ENCODE assay signal across 22 cellular contexts in genomic region chr2:226849349-226849748, GRCh38.
"Had no signal": no experiment of that assay in that cellular context is flagged by ENCODE, and none has a peak within 500 bp of the region (broad histone marks: within the 10 kb centered on the region; RNA-seq: fewer than 3 reads in every experiment).

No MANE protein-coding gene starts in this region.

- DNase-seq: cortex of kidney; dorsolateral prefrontal cortex; effector CD8-positive, alpha-beta T cell; foreskin melanocyte; heart left ventricle; hippocampal formation; immature natural killer cell; left cardiac atrium; left ventricle myocardium inferior; lower lobe of right lung; naive thymus-derived CD4-positive, alpha-beta T cell; nephron progenitor cell; psoas muscle; retina; right lobe of liver; stimulated activated CD4-positive, alpha-beta T cell treated with anti-CD3 and anti-CD28 coated beads, Interleukin-4, amount 100 ng/mL, for 1 hour; stimulated activated CD8-positive, alpha-beta memory T cell treated with anti-CD3 and anti-CD28 coated beads, Interleukin-4, amount 100 ng/mL, for 48 hours; stimulated activated naive CD8-positive, alpha-beta T cell treated with anti-CD3 and anti-CD28 coated beads, Interleukin-15, Interleukin-2, amounts not matched to agents 100 U/mL and 50 U/mL, for 24 hours; tibial artery; upper lobe of right lung had no signal

- H3K36me3 ChIP-seq: heart left ventricle, left ventricle myocardium inferior, lower lobe of right lung, right lobe of liver, tibial artery, upper lobe of right lung, vagina had no signal

- H3K4me3 Mint-ChIP-seq: immature natural killer cell; naive thymus-derived CD4-positive, alpha-beta T cell; nephron progenitor cell; stimulated activated effector memory CD8-positive, alpha-beta T cell treated with anti-CD3 and anti-CD28 coated beads, Interleukin-12 subunit alpha, Interleukin-12 subunit beta, amount 100 ng/mL, for 72 hours had no signal

- H3K4me1 ChIP-seq: lower lobe of right lung, psoas muscle, right lobe of liver, tibial artery, upper lobe of right lung, vagina had no signal

- H3K9me3 ChIP-seq: heart left ventricle, left ventricle myocardium inferior, lower lobe of right lung, psoas muscle, right lobe of liver, tibial artery, upper lobe of right lung, vagina had no signal

- H3K27me3 Mint-ChIP-seq: naive thymus-derived CD4-positive, alpha-beta T cell had no signal

- H3K9me3 Mint-ChIP-seq: immature natural killer cell; naive thymus-derived CD4-positive, alpha-beta T cell; nephron progenitor cell; stimulated activated effector memory CD8-positive, alpha-beta T cell treated with anti-CD3 and anti-CD28 coated beads, Interleukin-12 subunit alpha, Interleukin-12 subunit beta, amount 100 ng/mL, for 72 hours had no signal

- H3K36me3 Mint-ChIP-seq: stimulated activated effector memory CD8-positive, alpha-beta T cell treated with anti-CD3 and anti-CD28 coated beads, Interleukin-12 subunit alpha, Interleukin-12 subunit beta, amount 100 ng/mL, for 72 hours had no signal

- H3K27ac Mint-ChIP-seq: immature natural killer cell; naive thymus-derived CD4-positive, alpha-beta T cell; nephron progenitor cell; stimulated activated effector memory CD8-positive, alpha-beta T cell treated with anti-CD3 and anti-CD28 coated beads, Interleukin-12 subunit alpha, Interleukin-12 subunit beta, amount 100 ng/mL, for 72 hours had no signal

- H3K27me3 ChIP-seq: dorsolateral prefrontal cortex, heart left ventricle, right lobe of liver, tibial artery, upper lobe of right lung, vagina had no signal

- H3K4me1 Mint-ChIP-seq: immature natural killer cell had no signal

- H3K4me3 ChIP-seq: dorsolateral prefrontal cortex, heart left ventricle, left ventricle myocardium inferior, lower lobe of right lung, psoas muscle, right lobe of liver, tibial artery, upper lobe of right lung, vagina had no signal

- H3K27ac ChIP-seq: dorsolateral prefrontal cortex, heart left ventricle, left ventricle myocardium inferior, lower lobe of right lung, psoas muscle, right lobe of liver, tibial artery, upper lobe of right lung, vagina had no signal
